In genomic region chr16:89308391-89309333, GRCh38 we compare ENCODE assay signal across 9 cellular contexts.
DNase-seq lines count a peak whose midpoint lies in the region; ATAC-seq and TF ChIP-seq lines count a peak whose summit lies in the region.
"Had no signal": no experiment of that assay in that cellular context is flagged by ENCODE, and none has a peak within 500 bp of the region (broad histone marks: within the 10 kb centered on the region; RNA-seq: fewer than 3 reads in every experiment).

No MANE protein-coding gene starts in this region.

- H3K4me1 Mint-ChIP-seq in activated naive CD8-positive, alpha-beta T cell treated with anti-CD3 and anti-CD28 coated beads for 36 hours = peaks cover 48% of the 10 kb centered on the region

- no peak for DNase-seq in AG09319 (ENCODE audit: extremely low read depth, low read depth)
- DNase-seq in activated naive CD8-positive, alpha-beta T cell treated with anti-CD3 and anti-CD28 coated beads for 36 hours = peak; percentile 41
- DNase-seq in left lung = peak in 1 of 2 donors; percentile 53
- DNase-seq: NCI-H524 treated with DMSO at 0.1 percent for 48 hours had no signal

- intact Hi-C loops in left lung (cut with DNase I) = no loop called here

- peak overlapping the region; percentile 59 for H3K27ac Mint-ChIP-seq in activated naive CD8-positive, alpha-beta T cell treated with anti-CD3 and anti-CD28 coated beads for 36 hours

- ATAC-seq in left lung (peak; percentile 21), HG02840 (IDR thresholded peaks at IDR 0.05; ENCODE audit: low FRiP score, unreplicated experiment) (no peak), GM19023 (IDR thresholded peaks at IDR 0.05; ENCODE audit: unreplicated experiment) (no peak), GM21717 (IDR thresholded peaks at IDR 0.05; ENCODE audit: unreplicated experiment) (no peak), GM19463 (IDR thresholded peaks at IDR 0.05; ENCODE audit: unreplicated experiment) (no peak)

- H3K27ac ChIP-seq in left lung = peak overlapping the region in 1 of 2 donors; percentile 5

- peak; percentile 36 for TF ChIP-seq RAD21 in Ishikawa (IDR thresholded peaks at IDR 0.05; ENCODE audit: low read depth)

- no peak overlapping the region for H3K4me3 Mint-ChIP-seq in activated naive CD8-positive, alpha-beta T cell treated with anti-CD3 and anti-CD28 coated beads for 36 hours

- no peaks in the 10 kb centered on the region for H3K9me3 ChIP-seq in left lung

- H3K36me3 Mint-ChIP-seq in activated naive CD8-positive, alpha-beta T cell treated with anti-CD3 and anti-CD28 coated beads for 36 hours = peaks cover 40% of the 10 kb centered on the region

- TF ChIP-seq CTCF in AG09319 (IDR thresholded peaks at IDR 0.05; ENCODE audit: low read depth, low read length) = peak; percentile 38
- TF ChIP-seq CTCF in left lung (IDR thresholded peaks at IDR 0.05) = peak; percentile 35 to 49

- H3K4me1 ChIP-seq in left lung = peaks cover 0 to 34% of the 10 kb centered on the region in 2 donors

- H3K27me3 Mint-ChIP-seq in activated naive CD8-positive, alpha-beta T cell treated with anti-CD3 and anti-CD28 coated beads for 36 hours = no peaks in the 10 kb centered on the region

- no peaks in the 10 kb centered on the region for H3K9me3 Mint-ChIP-seq in activated naive CD8-positive, alpha-beta T cell treated with anti-CD3 and anti-CD28 coated beads for 36 hours

- peaks cover 0 to 42% of the 10 kb centered on the region in 2 donors for H3K36me3 ChIP-seq in left lung

- H3K27me3 ChIP-seq in left lung = no peaks in the 10 kb centered on the region

- no peak for TF ChIP-seq EP300 in Ishikawa (IDR thresholded peaks at IDR 0.05; ENCODE audit: borderline replicate concordance)

- no peak overlapping the region for H3K4me3 ChIP-seq in left lung

TF ChIP-seq in Ishikawa, 13 proteins besides CTCF, POLR2A, EP300 and RAD21:
- TF ChIP-seq FOXM1 (IDR thresholded peaks at IDR 0.05; ENCODE audit: borderline replicate concordance, low read depth) = no peak
- TF ChIP-seq YY1 (IDR thresholded peaks at IDR 0.05; ENCODE audit: low read depth) = no peak
- TF ChIP-seq, protein P1, sequence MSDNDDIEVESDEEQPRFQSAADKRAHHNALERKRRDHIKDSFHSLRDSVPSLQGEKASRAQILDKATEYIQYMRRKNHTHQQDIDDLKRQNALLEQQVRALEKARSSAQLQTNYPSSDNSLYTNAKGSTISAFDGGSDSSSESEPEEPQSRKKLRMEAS (IDR thresholded peaks at IDR 0.05) = no peak; the same call in 1 of the 2 replicates
- no peak for TF ChIP-seq REST (IDR thresholded peaks at IDR 0.05; ENCODE audit: low read depth)
- TF ChIP-seq EGR1 (IDR thresholded peaks at IDR 0.05) = no peak
- TF ChIP-seq TCF12 (IDR thresholded peaks at IDR 0.05; ENCODE audit: low read depth) = no peak
- no peak for TF ChIP-seq USF1 (IDR thresholded peaks at IDR 0.05)
- TF ChIP-seq TAF1 (IDR thresholded peaks at IDR 0.05; ENCODE audit: low read depth) = no peak
- TF ChIP-seq ZBTB7A (IDR thresholded peaks at IDR 0.05; ENCODE audit: low read depth) = no peak
- no peak for TF ChIP-seq CEBPB (IDR thresholded peaks at IDR 0.05)
- no peak for TF ChIP-seq TEAD4 (IDR thresholded peaks at IDR 0.05)
- TF ChIP-seq NFIC (IDR thresholded peaks at IDR 0.05) = no peak
- TF ChIP-seq CREB1 (IDR thresholded peaks at IDR 0.05; ENCODE audit: low read depth) = no peak
